Comparison of ENCODE assay signal across 26 cellular contexts in the genomic region with DNA sequence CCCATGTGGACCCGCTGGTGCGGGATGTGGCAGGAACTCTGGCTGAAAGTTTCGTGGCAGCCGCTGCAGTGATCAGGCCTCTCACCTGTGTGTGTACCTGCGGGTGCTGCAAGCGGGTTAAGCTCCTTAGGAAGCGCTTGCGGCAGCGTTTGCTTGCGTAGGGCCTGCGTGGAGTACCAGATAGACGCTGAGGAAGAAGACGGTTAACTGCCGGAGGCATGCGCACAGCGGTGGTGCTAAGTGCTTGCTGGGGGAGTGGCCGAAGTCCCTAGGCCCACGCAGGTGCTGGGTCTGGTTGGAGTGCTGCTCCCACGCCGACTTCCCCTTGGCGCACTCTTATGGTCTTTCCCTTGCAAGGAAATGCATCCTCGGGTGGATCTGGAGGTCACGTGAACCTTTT. TPM values are rescaled to one million over a fixed set of nuclear protein-coding genes. Genes with fewer than 3 reads are reported as not detected.
DNase-seq lines count a peak whose midpoint lies in the region; FAIRE-seq and TF ChIP-seq lines count a peak whose summit lies in the region.
"Had no signal": no experiment of that assay in that cellular context is flagged by ENCODE, and none has a peak within 500 bp of the region (broad histone marks: within the 10 kb centered on the region; RNA-seq: fewer than 3 reads in every experiment).

No MANE protein-coding gene starts in this region.

- H3K36me3 ChIP-seq in endodermal cell (ENCODE audit: control insufficient read depth, insufficient read depth, low read length) (no peaks in the 10 kb centered on the region), kidney (ENCODE audit: control insufficient read depth in 1 of 2, insufficient read depth in 2 of 2, low read length in 2 of 2) (no peaks in the 10 kb centered on the region)
- H3K36me3 ChIP-seq: BE2C had no signal

- no peaks in the 10 kb centered on the region for H3K79me2 ChIP-seq in H9 (ENCODE audit: insufficient read depth, low read length)

- H3K4ac ChIP-seq in H9 (ENCODE audit: low read depth, low read length) = no peak overlapping the region

- H3K79me1 ChIP-seq in H9 (ENCODE audit: insufficient read depth, low read depth, low read length, poor library complexity, severe bottlenecking) = no peaks in the 10 kb centered on the region

- H3K4me1 Mint-ChIP-seq in H9 = peaks cover 26 to 27% of the 10 kb centered on the region in 2 experiments
- peaks cover 23% of the 10 kb centered on the region for H3K4me1 Mint-ChIP-seq in endodermal cell
- H3K4me1 Mint-ChIP-seq: CD14-positive monocyte; CD8-positive, alpha-beta memory T cell had no signal

- TF ChIP-seq CTCF in H9 (conservative IDR thresholded peaks at IDR 0.05) = no peak
- TF ChIP-seq CTCF in endodermal cell (conservative IDR thresholded peaks at IDR 0.05) = no peak
- no peak for TF ChIP-seq CTCF in kidney (IDR thresholded peaks at IDR 0.05; ENCODE audit: borderline replicate concordance, extremely low read depth, insufficient read depth)

- H4K8ac ChIP-seq in H9 (replicated peaks; ENCODE audit: insufficient read length, low read depth, low read length) = peak overlapping the region; percentile 20

- peak overlapping the region; percentile 40; the same call in 1 of the 2 replicates for H3K14ac ChIP-seq in H9 (ENCODE audit: insufficient read depth, low read length)

- TF ChIP-seq POLR2A in GM12891 (IDR thresholded peaks at IDR 0.05; ENCODE audit: low read depth, low read length) = no peak

- H3K4me3 ChIP-seq in endodermal cell (ENCODE audit: low read length) (no peak overlapping the region), kidney (ENCODE audit: low read length in 2 of 2) (no peak overlapping the region)
- H3K4me3 ChIP-seq: A549; BLaER1 treated with 17β-estradiol and CSF1 and Interleukin-3, amounts not matched to agents 10 nM and 100 nM; GM23248 had no signal

- H3K4me1 ChIP-seq in H9 (ENCODE audit: insufficient read depth, low read length) (peaks cover 4% of the 10 kb centered on the region; the same call in 1 of the 2 replicates), endodermal cell (ENCODE audit: control insufficient read depth, insufficient read depth, low read length) (no peaks in the 10 kb centered on the region), kidney (ENCODE audit: control insufficient read depth in 1 of 2, insufficient read depth in 1 of 2, low read depth in 1 of 2, low read length in 2 of 2) (no peaks in the 10 kb centered on the region)
- H3K4me1 ChIP-seq: A549 had no signal

- H3K27ac Mint-ChIP-seq in H9 (no peak overlapping the region), endodermal cell (no peak overlapping the region)
- H3K27ac Mint-ChIP-seq: CD14-positive monocyte; CD4-positive, alpha-beta T cell; CD8-positive, alpha-beta memory T cell had no signal

- H3K23me2 ChIP-seq in H9 (ENCODE audit: insufficient read length, low read depth, low read length, poor library complexity, severe bottlenecking) = no peaks in the 10 kb centered on the region

- H3K36me3 Mint-ChIP-seq in H9 (ENCODE audit: insufficient read depth in 1 of 3, low read depth in 3 of 3) = peaks cover 0 to 5% (median 0%) of the 10 kb centered on the region in 3 experiments; a peak in 2 of 7 replicates
- H3K36me3 Mint-ChIP-seq in endodermal cell (ENCODE audit: low read depth) = peaks cover 2% of the 10 kb centered on the region
- H3K36me3 Mint-ChIP-seq: CD14-positive monocyte had no signal

- H4K91ac ChIP-seq in H9 (ENCODE audit: insufficient read length, low read depth, low read length) = no peak overlapping the region

- H3T11ph ChIP-seq in H9 (ENCODE audit: low read length) = no peak overlapping the region

- H3K9ac ChIP-seq in H9 (ENCODE audit: extremely low read depth, insufficient read length, low read length) (no peak overlapping the region), endodermal cell (ENCODE audit: extremely low read depth, low read length, poor library complexity, severe bottlenecking) (no peak overlapping the region), kidney (ENCODE audit: low read length in 2 of 2) (no peak overlapping the region)
- H3K9ac ChIP-seq: BLaER1 treated with 17β-estradiol and CSF1 and Interleukin-3, amounts not matched to agents 10 nM and 100 nM; GM23248 had no signal

- WGBS in H9 (ENCODE audit: extremely low coverage, insufficient read length, low lambda C conversion rate) = no CpG with 5 or more reads among the region's 23 CpGs
- 92 to 95% methylated on average over 22 to 23 of the region's 23 CpGs for WGBS in endodermal cell (ENCODE audit: insufficient coverage in 1 of 2, insufficient read length in 1 of 2), 2 experiments

- intact Hi-C loops in kidney (cut with DNase I) = no loop called here

- H2AK5ac ChIP-seq in H9 (ENCODE audit: insufficient read length, low read length) = no peak overlapping the region

- no peak for FAIRE-seq in kidney (lab: Jason Lieb, UNC)
- no peak for FAIRE-seq in GM12891 (lab: Jason Lieb, UNC)
- FAIRE-seq: A549, D721Med, GM12892, H54 had no signal

- DNase-seq in H9 = peak; percentile 36
- DNase-seq in endodermal cell = peak; percentile 54
- peak; percentile 71 for DNase-seq in kidney
- no peak for DNase-seq in HK-2 (ENCODE audit: unreplicated experiment)
- DNase-seq in SW480 (ENCODE audit: low spot score) = no peak
- no peak for DNase-seq in OCI-M2 (lab: John Stamatoyannopoulos, UW; ENCODE audit: unreplicated experiment)
- DNase-seq in GM12891 (ENCODE audit: insufficient read length, low spot score) = no peak
- DNase-seq: 8988T; ACHN; AML-193; BE2C; CD4-positive, alpha-beta T cell; CD8-positive, alpha-beta memory T cell; DMS 273 treated with DMSO at 0.1 percent for 48 hours; DMS79; GF-D8; GM23248; HCEC 1CT had no signal

- no peaks in the 10 kb centered on the region for H4K20me1 ChIP-seq in H9 (ENCODE audit: control insufficient read depth, insufficient read depth, insufficient read length)
- H4K20me1 ChIP-seq: BLaER1 treated with 17β-estradiol and CSF1 and Interleukin-3, amounts not matched to agents 10 nM and 100 nM had no signal

- H3K27me3 ChIP-seq in H9 (ENCODE audit: insufficient read depth, low read length) = no peaks in the 10 kb centered on the region
- H3K27me3 ChIP-seq in endodermal cell (ENCODE audit: control insufficient read depth, insufficient read depth, low read length, poor library complexity, severe bottlenecking) = no peaks in the 10 kb centered on the region
- H3K27me3 ChIP-seq: BE2C; BLaER1 treated with 17β-estradiol and CSF1 and Interleukin-3, amounts not matched to agents 10 nM and 100 nM had no signal

- no peak overlapping the region for H2AFZ ChIP-seq in H9 (ENCODE audit: low read length)
- H2AFZ ChIP-seq: GM23248 had no signal

- no peak overlapping the region for H2BK120ac ChIP-seq in H9 (ENCODE audit: low read depth, low read length, poor library complexity, severe bottlenecking)

- H3K27me3 Mint-ChIP-seq in H9 (ENCODE audit: low read depth) (no peaks in the 10 kb centered on the region), endodermal cell (ENCODE audit: insufficient read depth) (peaks cover 4% of the 10 kb centered on the region)

- H4K5ac ChIP-seq in H9 (ENCODE audit: insufficient read length, low read depth, low read length) = no peak overlapping the region

- H3K18ac ChIP-seq in H9 (ENCODE audit: insufficient read length, low read depth, low read length) = no peak overlapping the region

- H2BK15ac ChIP-seq in H9 (ENCODE audit: low read depth, low read length) = 0 out of 2 replicates have a peak overlapping the region, but pooled peaks have one; percentile 32

- peaks cover 0 to 5% of the 10 kb centered on the region in 2 experiments; a peak in 2 of 5 replicates for H3K9me3 Mint-ChIP-seq in H9
- H3K9me3 Mint-ChIP-seq in endodermal cell = peaks cover 3% of the 10 kb centered on the region
- H3K9me3 Mint-ChIP-seq: CD4-positive, alpha-beta T cell had no signal

- H2BK12ac ChIP-seq in H9 (ENCODE audit: insufficient read length, low read depth, low read length) = no peak overlapping the region

- no peak overlapping the region for H2BK20ac ChIP-seq in H9 (ENCODE audit: low read depth, low read length, poor library complexity, severe bottlenecking)

- H2BK5ac ChIP-seq in H9 (ENCODE audit: insufficient read length, low read length) = no peak overlapping the region

- no peak overlapping the region for H3K4me3 Mint-ChIP-seq in H9
- no peak overlapping the region for H3K4me3 Mint-ChIP-seq in endodermal cell
- H3K4me3 Mint-ChIP-seq: CD14-positive monocyte; CD4-positive, alpha-beta T cell; CD8-positive, alpha-beta memory T cell had no signal

- H3K23ac ChIP-seq in H9 (ENCODE audit: insufficient read length, low read depth, low read length) = no peak overlapping the region

- H3K9me3 ChIP-seq in H9 (ENCODE audit: control insufficient read depth, low read depth, low read length) (no peaks in the 10 kb centered on the region), endodermal cell (ENCODE audit: control insufficient read depth, low read length) (peaks cover 8% of the 10 kb centered on the region), kidney (ENCODE audit: control insufficient read depth in 1 of 2, low read length in 2 of 2) (no peaks in the 10 kb centered on the region)
- H3K9me3 ChIP-seq: A549, BE2C had no signal

- H3K4me2 ChIP-seq in H9 (ENCODE audit: insufficient read depth, insufficient read length, low read length) = no peak overlapping the region
- H3K4me2 ChIP-seq: A549; BLaER1 treated with 17β-estradiol and CSF1 and Interleukin-3, amounts not matched to agents 10 nM and 100 nM had no signal

- H3K56ac ChIP-seq in H9 (ENCODE audit: insufficient read length, low read depth, low read length) = no peak overlapping the region

- H3K27ac ChIP-seq in H9 (ENCODE audit: insufficient read length, low read depth, low read length) (no peak overlapping the region), endodermal cell (ENCODE audit: low read depth, low read length) (no peak overlapping the region), kidney (ENCODE audit: low read depth in 2 of 2, low read length in 2 of 2) (no peak overlapping the region)
- H3K27ac ChIP-seq: A549; BLaER1 treated with 17β-estradiol and CSF1 and Interleukin-3, amounts not matched to agents 10 nM and 100 nM; GM23248 had no signal

RNA-seq across cellular contexts. Expression of a gene that starts 23.0 kb away (rescaled TPM):
- total RNA-seq in H9 (2021) (3.6 and 7.1 TPM in 2 replicates), endodermal cell (1 to 10 TPM; 1.7 to 4.7 TPM), kidney (6.3 TPM)
- 7.1 TPM for polyA plus RNA-seq in endodermal cell (2013, experiment 1 of 2)
- polyA plus RNA-seq in endodermal cell (2013, experiment 2 of 2) = 4.1 TPM
- 4.1 TPM for polyA plus RNA-seq in kidney (ENCODE audit: insufficient read depth, low read depth, low replicate concordance)
- polyA plus RNA-seq in GM12891 (2012; ENCODE audit: low read depth, missing spikeins) = 3.2 TPM

RNA-seq across cellular contexts. Expression of a gene that starts 31.6 kb away (rescaled TPM):
- total RNA-seq in H9 (2021) = 8.1 and 10.1 TPM in 2 replicates
- 10 to 100 TPM in 1 of 2 donors, 1 to 10 TPM in 1; 8.7 to 10.8 TPM for total RNA-seq in endodermal cell
- polyA plus RNA-seq in endodermal cell (2013, experiment 1 of 2) = 11.8 TPM
- 10.7 TPM for polyA plus RNA-seq in endodermal cell (2013, experiment 2 of 2)
- total RNA-seq in kidney = 3.0 TPM
- polyA plus RNA-seq in kidney (ENCODE audit: insufficient read depth, low read depth, low replicate concordance) = 3.1 TPM
- polyA plus RNA-seq in GM12891 (2012; ENCODE audit: low read depth, missing spikeins) = 1.1 TPM

RNA-seq across cellular contexts. Expression of a gene that starts 36.8 kb away (rescaled TPM):
- total RNA-seq in H9 (2021) = 7.3 and 8.7 TPM in 2 replicates
- total RNA-seq in endodermal cell = 10 to 100 TPM; 10.1 to 11.4 TPM
- 8.2 TPM for polyA plus RNA-seq in endodermal cell (2013, experiment 1 of 2)
- 6.0 TPM for polyA plus RNA-seq in endodermal cell (2013, experiment 2 of 2)
- total RNA-seq in kidney = 8.3 TPM
- 3.5 TPM for polyA plus RNA-seq in kidney (ENCODE audit: insufficient read depth, low read depth, low replicate concordance)
- polyA plus RNA-seq in GM12891 (2012; ENCODE audit: low read depth, missing spikeins) = 0.95 TPM

RNA-seq across cellular contexts. Expression of a gene that starts 46.0 kb away (rescaled TPM):
- total RNA-seq in H9 (2021) (9.0 TPM in 2 replicates), endodermal cell (10 to 100 TPM; 10.9 to 18.9 TPM), kidney (17.2 TPM)
- polyA plus RNA-seq in endodermal cell (2013, experiment 1 of 2) = 24.9 TPM
- 21.1 TPM for polyA plus RNA-seq in endodermal cell (2013, experiment 2 of 2)
- polyA plus RNA-seq in kidney (ENCODE audit: insufficient read depth, low read depth, low replicate concordance) = 11.8 TPM
- polyA plus RNA-seq in GM12891 (2012; ENCODE audit: low read depth, missing spikeins) = 5.4 TPM

RNA-seq across cellular contexts. Expression of a gene that starts 53.8 kb away (rescaled TPM):
- total RNA-seq in H9 (2021) = 0.13 TPM in 1 of 2 replicates, not detected in the other
- total RNA-seq in endodermal cell = under 1 TPM in 1 of 2 donors, not detected in 1; 0.42 TPM
- not detected for polyA plus RNA-seq in endodermal cell (2013, experiment 1 of 2)
- polyA plus RNA-seq in endodermal cell (2013, experiment 2 of 2) = not detected
- total RNA-seq in kidney = 1.2 TPM
- 1.7 TPM for polyA plus RNA-seq in kidney (ENCODE audit: insufficient read depth, low read depth, low replicate concordance)
- polyA plus RNA-seq in GM12891 (2012; ENCODE audit: low read depth, missing spikeins) = not detected
- total RNA-seq: CD4-positive, alpha-beta T cell; Daoy; G401 had no signal
- polyA plus RNA-seq: A549; CD8-positive, alpha-beta memory T cell had no signal

Comparison
In these comparisons a context has a peak if more than half of its experiments do, and no peak if none do; other contexts are left out.
1. DNase-seq: peak in H9 (single experiment), endodermal cell (single experiment) and kidney (single experiment); none in HK-2 (single experiment), SW480 (single experiment), OCI-M2 (single experiment) and GM12891 (single experiment).